Comparison of ENCODE assay signal across 15 cellular contexts in the genomic region with DNA sequence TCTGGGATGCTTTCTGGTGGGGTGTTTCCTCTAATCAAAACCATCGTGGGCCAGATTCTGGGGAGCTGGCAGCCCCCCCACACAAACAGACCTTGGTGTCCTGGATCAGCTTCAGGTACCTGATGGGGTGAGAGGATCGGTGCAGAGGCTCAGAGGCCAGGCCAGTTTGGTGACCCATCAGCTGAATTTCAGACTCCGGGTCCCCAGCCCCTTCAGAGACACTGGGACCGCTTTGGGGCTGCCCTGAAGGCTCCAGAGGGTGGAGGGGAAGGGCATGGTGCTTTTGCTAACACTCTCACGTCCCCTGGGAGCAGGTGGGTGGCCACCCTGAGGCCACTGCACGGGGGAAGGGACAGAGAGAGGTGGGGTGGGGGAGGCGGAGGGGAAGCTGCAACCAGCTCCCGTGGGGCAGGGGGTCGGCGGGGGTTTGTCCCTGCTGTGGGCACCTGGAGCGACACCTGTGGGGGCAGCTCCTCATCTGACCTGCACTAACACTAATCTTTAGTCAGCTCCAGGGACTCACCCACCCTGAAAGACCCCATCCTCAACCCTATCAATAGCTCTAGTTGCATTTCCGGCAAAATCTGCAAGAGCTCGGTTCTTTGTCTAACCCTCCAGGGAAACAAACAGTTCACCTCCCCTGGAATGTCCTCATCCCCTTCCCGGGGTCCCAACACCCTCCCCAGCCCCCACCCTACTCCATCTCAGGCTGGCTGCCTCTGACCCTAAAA.
DNase-seq lines count a peak whose midpoint lies in the region; ATAC-seq and TF ChIP-seq lines count a peak whose summit lies in the region.
"Had no signal": no experiment of that assay in that cellular context is flagged by ENCODE, and none has a peak within 500 bp of the region (broad histone marks: within the 10 kb centered on the region; RNA-seq: fewer than 3 reads in every experiment).

No MANE protein-coding gene starts in this region.

- H3K9me3 Mint-ChIP-seq in endothelial cell (ENCODE audit: unreplicated experiment) = no peaks in the 10 kb centered on the region
- H3K9me3 Mint-ChIP-seq: activated naive CD4-positive, alpha-beta T cell treated with anti-CD3 and anti-CD28 coated beads, Interleukin-2, amount 10 ng/mL, durations not matched to agents 7 days and 5 days; CD8-positive, alpha-beta T cell had no signal

- DNase-seq in GM23248 (no peak), endothelial cell (ENCODE audit: low spot score) (no peak)
- DNase-seq: activated CD8-positive, alpha-beta memory T cell treated with anti-CD3 and anti-CD28 coated beads, Interleukin-2, amount 50 U/mL, for 48 hours; activated naive CD4-positive, alpha-beta T cell treated with anti-CD3 and anti-CD28 coated beads, Interleukin-2, amount 10 ng/mL, durations not matched to agents 7 days and 5 days; CD8-positive, alpha-beta T cell; kidney; OCI-M1; stimulated activated CD4-positive, alpha-beta T cell treated with anti-CD3 and anti-CD28 coated beads, Interleukin-1b, Interleukin-23, amount 100 ng/mL, for 48 hours had no signal

- no peaks in the 10 kb centered on the region for H3K9me3 ChIP-seq in GM23248 (ENCODE audit: low read depth)
- no peaks in the 10 kb centered on the region for H3K9me3 ChIP-seq in OCI-LY3 (ENCODE audit: insufficient read depth, low read length)
- no peaks in the 10 kb centered on the region for H3K9me3 ChIP-seq in neuron (ENCODE audit: low read length)
- H3K9me3 ChIP-seq: transverse colon had no signal

- H2AFZ ChIP-seq in GM23248 (no peak overlapping the region), OCI-LY3 (ENCODE audit: low read depth, low read length) (no peak overlapping the region), neuron (ENCODE audit: low read depth, low read length) (no peak overlapping the region)

- H4K20me1 ChIP-seq in GM23248 (ENCODE audit: insufficient read depth) = no peaks in the 10 kb centered on the region
- H4K20me1 ChIP-seq in OCI-LY3 (ENCODE audit: insufficient read depth, low read length) = no peaks in the 10 kb centered on the region

- TF ChIP-seq CTCF in OCI-LY3 (IDR thresholded peaks at IDR 0.05; ENCODE audit: low read depth, low read length) (no peak), endothelial cell (IDR thresholded peaks at IDR 0.05; ENCODE audit: unreplicated experiment) (no peak)

- H3K27me3 ChIP-seq in GM23248 (replicated peaks; ENCODE audit: insufficient read depth) (peaks cover 13% of the 10 kb centered on the region), OCI-LY3 (ENCODE audit: low read depth, low read length) (no peaks in the 10 kb centered on the region), neuron (ENCODE audit: insufficient read depth, low read length) (no peaks in the 10 kb centered on the region)

- H3K79me2 ChIP-seq in GM23248 (ENCODE audit: insufficient read depth) = no peaks in the 10 kb centered on the region
- peaks cover 28% of the 10 kb centered on the region for H3K79me2 ChIP-seq in OCI-LY3 (ENCODE audit: low read length)

- H3K9ac ChIP-seq in GM23248 (no peak overlapping the region), OCI-LY3 (ENCODE audit: low read length) (peak overlapping the region; percentile 97)

- peaks cover 6% of the 10 kb centered on the region for H3K36me3 Mint-ChIP-seq in endothelial cell (ENCODE audit: low read depth, unreplicated experiment)
- H3K36me3 Mint-ChIP-seq: activated naive CD4-positive, alpha-beta T cell treated with anti-CD3 and anti-CD28 coated beads, Interleukin-2, amount 10 ng/mL, durations not matched to agents 7 days and 5 days; CD8-positive, alpha-beta T cell had no signal

- H3K27ac Mint-ChIP-seq in endothelial cell (ENCODE audit: unreplicated experiment) = no peak overlapping the region
- H3K27ac Mint-ChIP-seq: activated naive CD4-positive, alpha-beta T cell treated with anti-CD3 and anti-CD28 coated beads, Interleukin-2, amount 10 ng/mL, durations not matched to agents 7 days and 5 days; CD8-positive, alpha-beta T cell had no signal

- H3K9me2 ChIP-seq in GM23248 (ENCODE audit: insufficient read depth) = no peaks in the 10 kb centered on the region

- peak overlapping the region; percentile 28 for H3K4me2 ChIP-seq in GM23248 (ENCODE audit: unreplicated experiment)
- H3K4me2 ChIP-seq in OCI-LY3 (ENCODE audit: low read length) = peak overlapping the region; percentile 85

- H3K27ac ChIP-seq in GM23248 (no peak overlapping the region), OCI-LY3 (ENCODE audit: low read length) (peak overlapping the region; percentile 98)
- H3K27ac ChIP-seq: cardiac muscle cell had no signal

- peaks cover 19% of the 10 kb centered on the region for H3K4me1 Mint-ChIP-seq in endothelial cell (ENCODE audit: unreplicated experiment)

- peak overlapping the region; percentile 71 for H3K4me3 Mint-ChIP-seq in endothelial cell (ENCODE audit: unreplicated experiment)
- H3K4me3 Mint-ChIP-seq: activated naive CD4-positive, alpha-beta T cell treated with anti-CD3 and anti-CD28 coated beads, Interleukin-2, amount 10 ng/mL, durations not matched to agents 7 days and 5 days had no signal

- peaks cover 23% of the 10 kb centered on the region for H3K27me3 Mint-ChIP-seq in endothelial cell (ENCODE audit: unreplicated experiment)

- 8 to 10% methylated on average over 8 to 14 of the region's 14 CpGs for WGBS in GM23248 (ENCODE audit: low coverage in 1 of 2, low lambda C conversion rate in 2 of 2, missing lambda C conversion rate in 2 of 2), 2 experiments

- H3K36me3 ChIP-seq in GM23248 (ENCODE audit: low read depth) = no peaks in the 10 kb centered on the region
- H3K36me3 ChIP-seq in OCI-LY3 (replicated peaks; ENCODE audit: low read depth, low read length) = peaks cover 6% of the 10 kb centered on the region
- H3K36me3 ChIP-seq in neuron (ENCODE audit: insufficient read depth, low read length) = no peaks in the 10 kb centered on the region
- H3K36me3 ChIP-seq: cardiac muscle cell, transverse colon had no signal

- H3K4me1 ChIP-seq in GM23248 (ENCODE audit: insufficient read depth) (no peaks in the 10 kb centered on the region), OCI-LY3 (ENCODE audit: low read length) (peaks cover 96% of the 10 kb centered on the region), neuron (ENCODE audit: insufficient read depth, low read length) (peaks cover 22% of the 10 kb centered on the region)

- in situ Hi-C loops in GM23248 (cut with MboI) = no loop called here

- H3K4me3 ChIP-seq in GM23248 (no peak overlapping the region), OCI-LY3 (ENCODE audit: low read length) (peak overlapping the region; percentile 74), neuron (ENCODE audit: low read length) (peak overlapping the region; percentile 46)

- ATAC-seq in GM18498 (IDR thresholded peaks at IDR 0.05; ENCODE audit: unreplicated experiment) = no peak
- no peak for ATAC-seq in GM19351 (IDR thresholded peaks at IDR 0.05; ENCODE audit: unreplicated experiment)
- ATAC-seq in GM18520 (IDR thresholded peaks at IDR 0.05; ENCODE audit: unreplicated experiment) = no peak
- ATAC-seq: CD8-positive, alpha-beta T cell had no signal

- H3F3A ChIP-seq in GM23248 (ENCODE audit: insufficient read depth) = no peaks in the 10 kb centered on the region
